ENCODE assay signal across 8 cellular contexts in the genomic region with DNA sequence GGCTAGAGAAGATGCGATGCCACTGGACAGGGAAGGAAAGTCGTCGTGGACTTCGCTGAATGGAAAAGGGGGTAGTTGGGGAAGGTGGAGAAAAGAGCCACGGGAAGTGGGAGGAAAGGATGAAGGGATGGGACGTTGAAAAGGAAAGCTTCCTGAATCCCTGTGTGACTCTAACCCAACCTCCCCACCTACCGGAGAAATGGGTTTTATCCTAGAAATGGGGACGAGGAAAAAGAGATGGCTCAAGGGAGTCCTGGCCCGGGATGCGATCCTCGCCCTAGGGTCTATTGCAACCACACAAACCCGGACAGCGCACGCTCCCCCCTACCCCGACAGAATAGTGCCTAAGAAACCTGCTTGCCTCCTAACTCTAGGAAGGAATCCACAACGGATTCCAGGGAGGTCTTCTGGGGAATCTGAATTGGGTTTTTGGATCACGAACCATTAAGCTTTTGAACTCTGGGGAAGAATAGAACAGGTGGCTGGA. TPM values are rescaled to one million over a fixed set of nuclear protein-coding genes. Genes with fewer than 3 reads are reported as not detected.
DNase-seq lines count a peak whose midpoint lies in the region; ATAC-seq lines count a peak whose summit lies in the region.

No MANE protein-coding gene starts in this region.

- H3K9ac ChIP-seq in subcutaneous abdominal adipose tissue (ENCODE audit: low read length in 5 of 5) = peak overlapping the region in 1 of 5 donors; percentile 35

- DNase-seq in HT1080 (ENCODE audit: low read depth) = peak; percentile 71
- peak; percentile 68 for DNase-seq in astrocyte of the hippocampus (ENCODE audit: low read depth, low spot score)
- peak; percentile 43 for DNase-seq in inferior parietal cortex (ENCODE audit: extremely low spot score)
- no peak for DNase-seq in RKO (ENCODE audit: low spot score)
- DNase-seq in NCI-H524 treated with DMSO at 0.1 percent for 48 hours (lab: John Stamatoyannopoulos, UW) = no peak

- H3K36me3 ChIP-seq in ACC112 (ENCODE audit: insufficient read depth, low read length) (0 out of 2 replicates have a peak, but pooled peaks cover 6% of the 10 kb centered on the region), subcutaneous abdominal adipose tissue (ENCODE audit: control insufficient read depth in 5 of 5, insufficient read depth in 5 of 5, low read length in 5 of 5) (no peaks in the 10 kb centered on the region)

- no peaks in the 10 kb centered on the region for H3K9me3 ChIP-seq in subcutaneous abdominal adipose tissue (ENCODE audit: control insufficient read depth in 5 of 5, low read length in 5 of 5)

- peaks cover 54% of the 10 kb centered on the region for H3K79me2 ChIP-seq in ACC112 (ENCODE audit: control insufficient read depth, insufficient read depth, low read length, unreplicated experiment)

- no peak for ATAC-seq in GM19395 (IDR thresholded peaks at IDR 0.05; ENCODE audit: unreplicated experiment)

- H3K27me3 ChIP-seq in ACC112 (ENCODE audit: insufficient read depth, low read length) (no peaks in the 10 kb centered on the region), subcutaneous abdominal adipose tissue (ENCODE audit: control insufficient read depth in 5 of 5, insufficient read depth in 4 of 5, low read length in 5 of 5) (peaks cover 7 to 26% (median 14%) of the 10 kb centered on the region in 5 donors)

- H3K4me1 ChIP-seq in ACC112 (ENCODE audit: control insufficient read depth, insufficient read depth, low read length, unreplicated experiment) (peaks cover 40% of the 10 kb centered on the region), subcutaneous abdominal adipose tissue (ENCODE audit: control insufficient read depth in 5 of 5, insufficient read depth in 5 of 5, low read length in 5 of 5) (peaks cover 0 to 30% (median 22%) of the 10 kb centered on the region in 5 donors)

- H2AFZ ChIP-seq in ACC112 (ENCODE audit: low read length, unreplicated experiment) = peak overlapping the region; percentile 71

- H3K4me3 ChIP-seq in ACC112 (ENCODE audit: low read depth, low read length) (peak overlapping the region; percentile 97), subcutaneous abdominal adipose tissue (ENCODE audit: low read depth in 1 of 5, low read length in 5 of 5) (peak overlapping the region; percentile 71 to 78 (median 72))

- H3K27ac ChIP-seq in ACC112 (ENCODE audit: low read depth, low read length) = peak overlapping the region; percentile 18; the same call in 1 of the 2 replicates
- H3K27ac ChIP-seq in subcutaneous abdominal adipose tissue (ENCODE audit: low read depth, low read length) = no peak overlapping the region

RNA-seq across cellular contexts. Expression of gene TSPAN5, which starts 0.7 kb away (rescaled TPM):
- 27.7 and 32.9 TPM in 2 replicates for total RNA-seq in HT1080 (2014; rRNA removed; shearing (Covaris generic))
- polyA plus RNA-seq in HT1080 (2015; cell fraction: cytosol; rRNA removed) = 52.6 and 62.6 TPM in 2 replicates
- polyA plus RNA-seq in HT1080 (2015; cell fraction: nucleus; rRNA removed) = 48.6 and 52.4 TPM in 2 replicates

Comparison
In these comparisons a context has a peak if more than half of its experiments do, and no peak if none do; other contexts are left out.
1. DNase-seq: peak in HT1080 (single experiment), astrocyte of the hippocampus (single experiment) and inferior parietal cortex (single experiment); none in RKO (single experiment) and NCI-H524 treated with DMSO at 0.1 percent for 48 hours (single experiment).